1 cellular context compared by ENCODE assay signal in the genomic region with DNA sequence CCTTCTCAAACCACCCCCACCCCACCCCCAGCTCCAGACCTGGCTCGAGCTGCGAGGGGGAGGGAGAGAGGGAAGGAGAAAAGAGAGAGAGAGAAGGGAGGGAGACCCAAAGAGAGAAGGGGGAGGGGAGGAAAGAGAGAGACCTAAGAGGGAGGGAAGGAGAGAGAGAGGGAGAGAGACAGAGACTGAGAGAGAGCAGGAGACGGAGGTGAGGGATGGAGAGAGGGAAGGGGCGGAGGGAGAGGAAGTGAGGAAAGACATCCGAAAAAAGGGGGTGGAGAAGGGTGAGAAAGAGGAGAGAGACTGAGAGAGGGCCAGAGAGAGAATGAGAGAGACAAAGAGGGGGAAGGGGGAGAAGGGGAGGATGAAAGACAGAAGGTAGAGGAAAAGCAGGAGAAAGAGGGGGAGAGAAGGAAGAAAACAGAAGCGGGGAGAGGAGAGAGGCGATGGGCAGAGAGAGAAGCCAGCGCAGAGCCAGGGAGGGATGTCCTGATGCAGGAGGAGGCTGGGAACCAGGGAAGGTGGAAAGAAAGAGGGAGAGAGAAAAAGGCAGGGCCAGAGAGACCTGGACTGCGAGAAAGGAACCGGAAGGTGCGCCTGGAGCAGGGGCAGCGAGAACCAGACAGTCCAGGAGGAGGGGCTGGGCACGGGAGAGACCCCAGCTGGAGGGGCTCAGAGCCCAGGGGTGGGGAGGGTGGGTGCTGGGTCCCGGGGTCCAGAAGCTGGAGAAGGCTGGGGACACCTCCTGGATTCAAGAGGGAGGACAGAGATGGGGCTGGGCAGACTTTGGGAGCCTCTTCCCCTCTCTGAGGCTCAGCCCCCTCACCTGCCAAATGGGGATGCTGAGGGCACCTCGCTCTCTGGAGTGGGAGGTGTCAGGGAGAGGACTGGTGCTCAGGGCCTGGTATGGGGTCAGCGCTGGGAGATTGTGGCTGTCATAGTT.
TF ChIP-seq lines count a peak whose summit lies in the region.

No MANE protein-coding gene starts in this region.

TF ChIP-seq in HepG2, 621 proteins besides CTCF, POLR2A, EP300 and RAD21:
- TF ChIP-seq FOXK2 (IDR thresholded peaks at IDR 0.05) = 0 out of 2 replicates have a peak, but pooled peaks have one; percentile 6
- no peak for TF ChIP-seq SIN3A (IDR thresholded peaks at IDR 0.05; ENCODE audit: borderline replicate concordance, low read depth, low read length)
